In the genomic region with DNA sequence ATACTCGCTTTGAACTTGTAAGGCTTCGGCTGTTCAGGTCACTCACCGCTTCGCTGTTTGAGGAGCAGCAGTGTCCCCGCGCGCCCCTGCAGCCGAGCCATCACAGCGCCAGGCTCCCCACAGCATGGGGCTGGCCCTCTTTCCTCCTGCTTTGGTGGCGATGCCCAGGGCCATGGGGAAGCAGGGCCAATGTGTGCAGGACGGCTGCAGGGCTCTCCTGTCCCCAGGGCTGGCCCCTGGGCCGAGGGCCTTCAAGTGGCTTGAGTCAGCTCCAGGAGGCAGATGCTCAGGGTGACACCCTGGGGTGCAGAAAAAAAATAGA, we compare ENCODE assay signal across 19 cellular contexts. TPM values are rescaled to one million over a fixed set of nuclear protein-coding genes. Genes with fewer than 3 reads are reported as not detected.
DNase-seq lines count a peak whose midpoint lies in the region; ATAC-seq and TF ChIP-seq lines count a peak whose summit lies in the region.
"Had no signal": no experiment of that assay in that cellular context is flagged by ENCODE, and none has a peak within 500 bp of the region (broad histone marks: within the 10 kb centered on the region; RNA-seq: fewer than 3 reads in every experiment).

No MANE protein-coding gene starts in this region.

- no peak overlapping the region for H3K4ac ChIP-seq in neuronal stem cell (ENCODE audit: low read length)

- no peak overlapping the region for H2BK5ac ChIP-seq in neuronal stem cell (ENCODE audit: low read length)

- intact Hi-C loops in ascending aorta (cut with DNase I): no loop called here
- intact Hi-C loops in activated CD4-positive, alpha-beta memory T cell treated with anti-CD3 and anti-CD28 coated beads for 36 hours (cut with micrococcal nuclease): no loop called here

- H2BK15ac ChIP-seq in neuronal stem cell (ENCODE audit: low read length): no peak overlapping the region

- H2BK120ac ChIP-seq in neuronal stem cell (ENCODE audit: low read depth, low read length): no peak overlapping the region

- peaks cover 32% of the 10 kb centered on the region for H3K36me3 Mint-ChIP-seq in central memory CD8-positive, alpha-beta T cell (ENCODE audit: insufficient read depth)
- H3K36me3 Mint-ChIP-seq in activated CD4-positive, alpha-beta memory T cell treated with anti-CD3 and anti-CD28 coated beads for 36 hours: peaks cover 9% of the 10 kb centered on the region

- H3K27me3 ChIP-seq in H7 (ENCODE audit: control insufficient read depth, insufficient read depth, low read length) (no peaks in the 10 kb centered on the region), neuronal stem cell (ENCODE audit: control insufficient read depth in 3 of 3, insufficient read depth in 3 of 3, low read depth in 1 of 3, low read length in 3 of 3) (no peaks in the 10 kb centered on the region), ascending aorta (no peaks in the 10 kb centered on the region)
- H3K27me3 ChIP-seq: BE2C had no signal

- H4K91ac ChIP-seq in neuronal stem cell (ENCODE audit: low read depth, low read length, poor library complexity): no peak overlapping the region

- H3K4me1 Mint-ChIP-seq in central memory CD8-positive, alpha-beta T cell: peaks cover 14% of the 10 kb centered on the region
- peaks cover 6% of the 10 kb centered on the region for H3K4me1 Mint-ChIP-seq in activated CD4-positive, alpha-beta memory T cell treated with anti-CD3 and anti-CD28 coated beads for 36 hours (ENCODE audit: low read depth)

- no peak overlapping the region for H3K23ac ChIP-seq in neuronal stem cell (ENCODE audit: low read depth, low read length, poor library complexity)

- H3K14ac ChIP-seq in neuronal stem cell (ENCODE audit: low read length): peak overlapping the region; percentile 77

- no peaks in the 10 kb centered on the region for H3K79me1 ChIP-seq in neuronal stem cell (ENCODE audit: low read depth, low read length)

- H3K4me2 ChIP-seq in neuronal stem cell (ENCODE audit: insufficient read depth, low read length, poor library complexity, severe bottlenecking): no peak overlapping the region

- ATAC-seq in central memory CD8-positive, alpha-beta T cell (replicated peaks; ENCODE audit: extremely low read depth, poor library complexity, severe bottlenecking): no peak
- ATAC-seq: GM12878 had no signal

- TF ChIP-seq CTCF in HEK293 (tag by site-specific recombination; IDR thresholded peaks at IDR 0.05): no peak
- no peak for TF ChIP-seq CTCF in ascending aorta (IDR thresholded peaks at IDR 0.05)

- H3K4me1 ChIP-seq in HEK293 (ENCODE audit: control insufficient read depth, insufficient read depth, low read length): no peaks in the 10 kb centered on the region
- H3K4me1 ChIP-seq in neuronal stem cell (ENCODE audit: control insufficient read depth in 2 of 2, insufficient read depth in 1 of 2, low read depth in 1 of 2, low read length in 2 of 2): peaks cover 0 to 2% of the 10 kb centered on the region in 2 donors
- H3K4me1 ChIP-seq in ascending aorta: no peaks in the 10 kb centered on the region
- H3K4me1 ChIP-seq: BE2C, HAP-1 had no signal

- H3K4me3 Mint-ChIP-seq in central memory CD8-positive, alpha-beta T cell: no peak overlapping the region
- no peak overlapping the region for H3K4me3 Mint-ChIP-seq in activated CD4-positive, alpha-beta memory T cell treated with anti-CD3 and anti-CD28 coated beads for 36 hours
- H3K4me3 Mint-ChIP-seq: CD4-positive, CD25-positive, alpha-beta regulatory T cell; CD8-positive, alpha-beta memory T cell had no signal

- H2BK12ac ChIP-seq in neuronal stem cell (ENCODE audit: low read length): no peak overlapping the region

- no CpG with 5 or more reads among the region's 12 CpGs for WGBS in neuronal stem cell (ENCODE audit: extremely low coverage in 2 of 2, insufficient read length in 2 of 2, insufficient replicate concordance in 1 of 2), 2 donors

- CTCF ChIA-PET in HEK293 (lab: Yijun Ruan, JAX): interaction anchor here (0.6 to 1.5 kb wide), 2 partner anchors 162 to 227 kb away, joined by 3 to 5 read pairs; no protein-coding TSS in a partner anchor
- CTCF ChIA-PET in activated CD4-positive, alpha-beta memory T cell treated with anti-CD3 and anti-CD28 coated beads for 36 hours (lab: Charles Lee): interaction anchor here (1.3 kb wide), 1 partner anchor 163 kb away, joined by 3 read pairs; no protein-coding TSS in a partner anchor

- H3K4me3 ChIP-seq in H7 (ENCODE audit: insufficient read depth, low read depth, low read length) (no peak overlapping the region), HEK293 (ENCODE audit: low read depth, low read length) (no peak overlapping the region), neuronal stem cell (ENCODE audit: low read length in 2 of 2) (no peak overlapping the region), ascending aorta (no peak overlapping the region)
- H3K4me3 ChIP-seq: GM12878, HAP-1 had no signal

- no peaks in the 10 kb centered on the region for H3K27me3 Mint-ChIP-seq in central memory CD8-positive, alpha-beta T cell
- H3K27me3 Mint-ChIP-seq in activated CD4-positive, alpha-beta memory T cell treated with anti-CD3 and anti-CD28 coated beads for 36 hours: no peaks in the 10 kb centered on the region
- H3K27me3 Mint-ChIP-seq: CD4-positive, CD25-positive, alpha-beta regulatory T cell; CD8-positive, alpha-beta memory T cell had no signal

- H3K27ac Mint-ChIP-seq in central memory CD8-positive, alpha-beta T cell (ENCODE audit: low read depth): peak overlapping the region; percentile 19
- H3K27ac Mint-ChIP-seq in activated CD4-positive, alpha-beta memory T cell treated with anti-CD3 and anti-CD28 coated beads for 36 hours: no peak overlapping the region
- H3K27ac Mint-ChIP-seq: CD4-positive, CD25-positive, alpha-beta regulatory T cell had no signal

- no peaks in the 10 kb centered on the region for H3K36me3 ChIP-seq in H7 (replicated peaks; ENCODE audit: control insufficient read depth, insufficient read depth, low read length)
- peaks cover 10 to 48% of the 10 kb centered on the region in 2 experiments for H3K36me3 ChIP-seq in HEK293 (ENCODE audit: control insufficient read depth in 2 of 2, insufficient read depth in 1 of 2, low read length in 2 of 2)
- peaks cover 0 to 38% of the 10 kb centered on the region in 2 donors for H3K36me3 ChIP-seq in neuronal stem cell (replicated peaks in 1 of 2; ENCODE audit: control insufficient read depth in 2 of 2, insufficient read depth in 2 of 2, low read length in 2 of 2)
- peaks cover 46 to 62% of the 10 kb centered on the region in 2 donors for H3K36me3 ChIP-seq in ascending aorta

- no peak overlapping the region for H4K8ac ChIP-seq in neuronal stem cell (ENCODE audit: low read depth, low read length)

- peak; percentile 58 for DNase-seq in H7
- DNase-seq in central memory CD8-positive, alpha-beta T cell (ENCODE audit: low spot score in 2 of 2): no peak
- no peak for DNase-seq in neuronal stem cell (ENCODE audit: low spot score)
- DNase-seq in ureter (ENCODE audit: low spot score): no peak
- DNase-seq in ascending aorta (ENCODE audit: low spot score in 2 of 2): no peak
- DNase-seq in activated CD4-positive, alpha-beta memory T cell treated with anti-CD3 and anti-CD28 coated beads for 36 hours: no peak
- DNase-seq: ACHN; BE2C; C1 segment of cervical spinal cord; CD4-positive, CD25-positive, alpha-beta regulatory T cell; CD8-positive, alpha-beta memory T cell; COR-L47; DMS 273 treated with DMSO at 0.1 percent for 48 hours; DMS53; DND-41; EL had no signal

- H3K18ac ChIP-seq in neuronal stem cell (ENCODE audit: low read length): peak overlapping the region; percentile 60

- H2AFZ ChIP-seq in neuronal stem cell (ENCODE audit: low read length): no peak overlapping the region

- H3K9me3 Mint-ChIP-seq in central memory CD8-positive, alpha-beta T cell: no peaks in the 10 kb centered on the region
- no peaks in the 10 kb centered on the region for H3K9me3 Mint-ChIP-seq in activated CD4-positive, alpha-beta memory T cell treated with anti-CD3 and anti-CD28 coated beads for 36 hours
- H3K9me3 Mint-ChIP-seq: CD4-positive, CD25-positive, alpha-beta regulatory T cell; CD8-positive, alpha-beta memory T cell had no signal

- H3K9ac ChIP-seq in neuronal stem cell (ENCODE audit: low read depth, low read length, poor library complexity): peak overlapping the region; percentile 56

- H2AK5ac ChIP-seq in neuronal stem cell (ENCODE audit: low read depth, low read length): no peak overlapping the region

- H3K9me3 ChIP-seq in HEK293 (ENCODE audit: control insufficient read depth, insufficient read depth, low read depth, low read length) (no peaks in the 10 kb centered on the region), neuronal stem cell (replicated peaks in 1 of 2; ENCODE audit: control insufficient read depth in 2 of 2, insufficient read depth in 1 of 2, low read depth in 1 of 2, low read length in 2 of 2) (peaks cover 0 to 3% of the 10 kb centered on the region in 2 donors), ascending aorta (no peaks in the 10 kb centered on the region)
- H3K9me3 ChIP-seq: BE2C, HAP-1 had no signal

- POLR2A ChIA-PET in HEK293 (lab: Yijun Ruan, JAX): no interaction called here
- POLR2A ChIA-PET in activated CD4-positive, alpha-beta memory T cell treated with anti-CD3 and anti-CD28 coated beads for 36 hours (lab: Charles Lee): no interaction called here

- no peak overlapping the region for H3K27ac ChIP-seq in HEK293 (ENCODE audit: extremely low read depth, low read depth, low read length)
- H3K27ac ChIP-seq in neuronal stem cell (replicated peaks; ENCODE audit: low read length): no peak overlapping the region
- no peak overlapping the region for H3K27ac ChIP-seq in ascending aorta

TF ChIP-seq in HEK293, 187 proteins besides CTCF, POLR2A, EP300 and RAD21:
- TF ChIP-seq ZIC2 (tag by site-specific recombination; IDR thresholded peaks at IDR 0.05) (peak; percentile 18; the same call in 1 of the 2 replicates), ZNF544 (tag by site-specific recombination; IDR thresholded peaks at IDR 0.05) (no peak)

RNA-seq across cellular contexts. Expression of gene TRAPPC10, which starts 38.5 kb away (rescaled TPM):
- 24.8 and 34.5 TPM in 2 replicates for total RNA-seq in H7 (2014; rRNA removed; shearing (Covaris generic))
- polyA plus RNA-seq in neuronal stem cell (2013, experiment 1 of 2): 11.6 TPM
- polyA plus RNA-seq in neuronal stem cell (2013, experiment 2 of 2): 12.2 TPM
- total RNA-seq in ureter (48.3 TPM), ascending aorta (7.9 TPM)
- 10 to 100 TPM; 46.1 to 50.5 TPM for total RNA-seq in activated CD4-positive, alpha-beta memory T cell treated with anti-CD3 and anti-CD28 coated beads for 36 hours
